8 cellular contexts compared by ENCODE assay signal in genomic region chr19:38316477-38317067, GRCh38. TPM values are rescaled to one million over a fixed set of nuclear protein-coding genes. Genes with fewer than 3 reads are reported as not detected.
DNase-seq lines count a peak whose midpoint lies in the region; ATAC-seq and TF ChIP-seq lines count a peak whose summit lies in the region.

No MANE protein-coding gene starts in this region.

- POLR2A ChIA-PET in MCF 10A (lab: Yijun Ruan, JAX): interaction anchor here (0.9 kb wide), 1 partner anchor 12 kb away, joined by 4 read pairs; the partner anchor contains the start of gene C19orf33

- H3K4me3 ChIP-seq in HUES6 (ENCODE audit: low read depth, low read length) (peak overlapping the region; percentile 66), muscle layer of colon (ENCODE audit: low read depth in 1 of 2, low read length in 2 of 2) (peak overlapping the region; percentile 16 to 65)

- H3K9ac ChIP-seq in HUES6 (ENCODE audit: low read length): peak overlapping the region; percentile 76
- no peak overlapping the region for H3K9ac ChIP-seq in muscle layer of colon (ENCODE audit: low read length)

- H3K27ac Mint-ChIP-seq in Calu3 (ENCODE audit: unreplicated experiment) (peak overlapping the region; percentile 79), MCF 10A (ENCODE audit: low read depth, unreplicated experiment) (peak overlapping the region; percentile 88)

- H3K27me3 ChIP-seq in HUES6 (ENCODE audit: control insufficient read depth, insufficient read depth, low read length) (peaks cover 41% of the 10 kb centered on the region), muscle layer of colon (ENCODE audit: control insufficient read depth in 1 of 2, insufficient read depth in 2 of 2, low read length in 2 of 2) (no peaks in the 10 kb centered on the region)

- H3K36me3 ChIP-seq in HUES6 (ENCODE audit: control insufficient read depth, insufficient read depth, low read length): no peaks in the 10 kb centered on the region
- no peaks in the 10 kb centered on the region for H3K36me3 ChIP-seq in muscle layer of colon (ENCODE audit: insufficient read depth, low read length)

- intact Hi-C loops in Calu3 (cut with micrococcal nuclease; ENCODE audit: unreplicated experiment) (no loop called here), MCF 10A (cut with micrococcal nuclease) (no loop called here)

- peaks cover 40% of the 10 kb centered on the region for H3K36me3 Mint-ChIP-seq in Calu3 (ENCODE audit: insufficient read depth, unreplicated experiment)
- peaks cover 5% of the 10 kb centered on the region for H3K36me3 Mint-ChIP-seq in MCF 10A (ENCODE audit: insufficient read depth, unreplicated experiment)

- CTCF ChIA-PET in Calu3 (lab: Charles Lee) (no interaction called here), MCF 10A (lab: Yijun Ruan, JAX) (interaction anchor here (0.5 kb wide), 1 partner anchor 132 kb away, joined by 3 read pairs; no protein-coding TSS in a partner anchor)

- peaks cover 16% of the 10 kb centered on the region for H3K4me1 Mint-ChIP-seq in Calu3 (ENCODE audit: low read depth, unreplicated experiment)
- H3K4me1 Mint-ChIP-seq in MCF 10A (ENCODE audit: insufficient read depth, unreplicated experiment): peaks cover 21% of the 10 kb centered on the region

- no peak for ATAC-seq in HG03469 (IDR thresholded peaks at IDR 0.05; ENCODE audit: unreplicated experiment)

- H3K9me3 Mint-ChIP-seq in Calu3 (ENCODE audit: low read depth, unreplicated experiment): no peaks in the 10 kb centered on the region
- no peaks in the 10 kb centered on the region for H3K9me3 Mint-ChIP-seq in MCF 10A (ENCODE audit: unreplicated experiment)

- peaks cover 20% of the 10 kb centered on the region for H3K4me1 ChIP-seq in HUES6 (ENCODE audit: control insufficient read depth, insufficient read depth, low read length)
- peaks cover 37% of the 10 kb centered on the region for H3K4me1 ChIP-seq in muscle layer of colon (ENCODE audit: insufficient read depth, low read length)

- H3K4me3 Mint-ChIP-seq in Calu3 (ENCODE audit: low read depth, unreplicated experiment): peak overlapping the region; percentile 75
- peak overlapping the region; percentile 82 for H3K4me3 Mint-ChIP-seq in MCF 10A (ENCODE audit: unreplicated experiment)

- no peak for DNase-seq in Calu3
- no peak for DNase-seq in MCF 10A (ENCODE audit: unreplicated experiment)
- no peak for DNase-seq in NCI-H1417 treated with DMSO at 0.1 percent for 48 hours (lab: John Stamatoyannopoulos, UW)
- DNase-seq in NCI-H345 treated with DMSO at 0.1 percent for 48 hours (lab: John Stamatoyannopoulos, UW; ENCODE audit: unreplicated experiment): no peak
- no peak for DNase-seq in stimulated activated naive CD4-positive, alpha-beta T cell (lab: John Stamatoyannopoulos, UW)

- H3K9me3 ChIP-seq in HUES6 (ENCODE audit: control insufficient read depth, insufficient read depth, low read depth, low read length) (no peaks in the 10 kb centered on the region), muscle layer of colon (ENCODE audit: low read length) (no peaks in the 10 kb centered on the region)

- H3K27ac ChIP-seq in HUES6 (ENCODE audit: low read depth, low read length) (peak overlapping the region; percentile 86; the same call in 1 of the 2 replicates), muscle layer of colon (ENCODE audit: low read depth, low read length) (peak overlapping the region; percentile 61)

- H3K27me3 Mint-ChIP-seq in Calu3 (ENCODE audit: unreplicated experiment) (peaks cover 45% of the 10 kb centered on the region), MCF 10A (ENCODE audit: insufficient read depth, unreplicated experiment) (no peaks in the 10 kb centered on the region)

- BruUV-seq in Calu3 (replicated peaks; lab: Mats Ljungman, UMichigan) (no TSS peak), MCF 10A (replicated peaks; lab: Mats Ljungman, UMichigan) (no TSS peak)

- TF ChIP-seq CTCF in Calu3 (IDR thresholded peaks at IDR 0.05; ENCODE audit: unreplicated experiment) (no peak), MCF 10A (IDR thresholded peaks at IDR 0.05; ENCODE audit: unreplicated experiment) (no peak)

RNA-seq across cellular contexts. Expression of gene YIF1B, which starts 0.8 kb away (rescaled TPM):
- total RNA-seq in Calu3 (2022): 45.0 and 45.4 TPM in 2 replicates
- total RNA-seq in MCF 10A (2022): 49.2 and 60.3 TPM in 2 replicates

RNA-seq across cellular contexts. Expression of gene KCNK6, which starts 3.1 kb away (rescaled TPM):
- 3.6 and 4.2 TPM in 2 replicates for total RNA-seq in Calu3 (2022)
- 5.3 and 6.2 TPM in 2 replicates for total RNA-seq in MCF 10A (2022)

RNA-seq across cellular contexts. Expression of gene C19orf33, which starts 12.5 kb away (rescaled TPM):
- 189 and 234 TPM in 2 replicates for total RNA-seq in Calu3 (2022)
- total RNA-seq in MCF 10A (2022): 343 and 381 TPM in 2 replicates

RNA-seq across cellular contexts. Expression of gene CATSPERG, which starts 19.1 kb away (rescaled TPM):
- total RNA-seq in Calu3 (2022): 9.7 and 11.9 TPM in 2 replicates
- 1.4 and 4.5 TPM in 2 replicates for total RNA-seq in MCF 10A (2022)

RNA-seq across cellular contexts. Expression of gene SPINT2, which starts 52.2 kb away (rescaled TPM):
- 1,023 and 1,082 TPM in 2 replicates for total RNA-seq in Calu3 (2022)
- total RNA-seq in MCF 10A (2022): 277 and 333 TPM in 2 replicates
